In the genomic region with DNA sequence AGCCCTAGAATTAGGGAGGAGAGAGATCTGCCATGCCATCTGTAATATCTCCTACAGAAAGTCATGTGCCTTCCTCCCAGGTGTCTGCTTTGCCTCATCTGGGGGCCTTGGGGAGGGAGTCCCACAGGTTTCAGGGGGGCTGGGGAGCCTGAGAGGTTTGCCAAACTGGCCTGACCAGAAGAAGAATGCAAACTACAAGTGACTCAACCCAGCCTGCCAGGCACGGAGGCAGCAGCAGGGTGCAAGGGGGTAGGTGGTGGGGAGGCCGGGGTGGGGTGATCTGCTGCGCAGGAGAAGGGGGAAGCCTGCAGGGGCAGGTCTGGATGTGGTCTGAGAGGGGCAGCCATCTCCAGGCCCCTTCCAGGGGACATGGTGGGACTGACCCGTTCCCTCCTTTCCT, we compare ENCODE assay signal across 16 cellular contexts. TPM values are rescaled to one million over a fixed set of nuclear protein-coding genes. Genes with fewer than 3 reads are reported as not detected.
DNase-seq lines count a peak whose midpoint lies in the region; ATAC-seq, FAIRE-seq and TF ChIP-seq lines count a peak whose summit lies in the region.
"Had no signal": no experiment of that assay in that cellular context is flagged by ENCODE, and none has a peak within 500 bp of the region (broad histone marks: within the 10 kb centered on the region; RNA-seq: fewer than 3 reads in every experiment).

No MANE protein-coding gene starts in this region.

- H2AFZ ChIP-seq in trophoblast cell (ENCODE audit: insufficient read depth, low read length, poor library complexity), result no peak overlapping the region

- peak overlapping the region; percentile 80 for H3K27ac Mint-ChIP-seq in activated CD4-positive, alpha-beta T cell treated with anti-CD3 and anti-CD28 coated beads for 36 hours

- H3K4me1 ChIP-seq in esophagus squamous epithelium, result peaks cover 29 to 60% (median 35%) of the 10 kb centered on the region in 3 donors
- H3K4me1 ChIP-seq in trophoblast cell (ENCODE audit: control insufficient read depth in 1 of 2, insufficient read depth in 2 of 2, low read length in 2 of 2), result peaks cover 52 to 56% of the 10 kb centered on the region in 2 experiments
- H3K4me1 ChIP-seq in colonic mucosa, result no peaks in the 10 kb centered on the region

- peak overlapping the region; percentile 84 for H4K91ac ChIP-seq in trophoblast cell (ENCODE audit: low read depth, low read length)

- CTCF ChIA-PET in activated CD4-positive, alpha-beta T cell treated with anti-CD3 and anti-CD28 coated beads for 36 hours (lab: Charles Lee), result interaction anchor here (1.1 to 1.2 kb wide), 2 partner anchors 23 to 32 kb away, joined by 4 to 5 read pairs; no protein-coding TSS in a partner anchor
- CTCF ChIA-PET in RWPE1 (lab: Yijun Ruan, JAX), result no interaction called here

- H3K23ac ChIP-seq in trophoblast cell (ENCODE audit: low read length), result no peak overlapping the region

- no peak overlapping the region for H4K12ac ChIP-seq in trophoblast cell (ENCODE audit: low read depth, low read length)

- POLR2A ChIA-PET in activated CD4-positive, alpha-beta T cell treated with anti-CD3 and anti-CD28 coated beads for 36 hours (lab: Charles Lee), result interaction anchor here (0.6 kb wide), 1 partner anchor 101 kb away, joined by 8 read pairs; no protein-coding TSS in a partner anchor
- POLR2A ChIA-PET in RWPE1 (lab: Yijun Ruan, JAX; ENCODE audit: low non-redundant PET), result no interaction called here

- H3K36me3 ChIP-seq in esophagus squamous epithelium (peaks cover 0 to 24% (median 0%) of the 10 kb centered on the region in 3 donors), trophoblast cell (ENCODE audit: control insufficient read depth in 1 of 2, insufficient read depth in 2 of 2, low read length in 2 of 2) (peaks cover 11 to 15% of the 10 kb centered on the region in 2 experiments), colonic mucosa (no peaks in the 10 kb centered on the region)
- H3K36me3 ChIP-seq: brain microvascular endothelial cell had no signal

- peak overlapping the region; percentile 78; the same call in 1 of the 2 replicates for H3K27ac ChIP-seq in RWPE1
- H3K27ac ChIP-seq in esophagus squamous epithelium, result peak overlapping the region in 3 of 4 donors; percentile 2 to 73 (median 43)
- H3K27ac ChIP-seq in trophoblast cell (ENCODE audit: low read depth, low read length), result peak overlapping the region; percentile 63
- no peak overlapping the region for H3K27ac ChIP-seq in colonic mucosa
- H3K27ac ChIP-seq: brain microvascular endothelial cell had no signal

- H3K4me2 ChIP-seq in trophoblast cell (ENCODE audit: low read length), result peak overlapping the region; percentile 46

- H2BK12ac ChIP-seq in trophoblast cell (ENCODE audit: low read length), result peak overlapping the region; percentile 76

- no peaks in the 10 kb centered on the region for H3K9me3 Mint-ChIP-seq in activated CD4-positive, alpha-beta T cell treated with anti-CD3 and anti-CD28 coated beads for 36 hours (ENCODE audit: low read depth)

- H3K79me1 ChIP-seq in trophoblast cell (ENCODE audit: low read length), result peaks cover 35% of the 10 kb centered on the region

- DNase-seq in activated CD4-positive, alpha-beta T cell treated with anti-CD3 and anti-CD28 coated beads for 36 hours, result no peak
- no peak for DNase-seq in activated CD4-positive, alpha-beta T cell treated with anti-CD3 and anti-CD28 coated beads for 48 hours
- DNase-seq in RWPE1 (ENCODE audit: low spot score), result no peak
- no peak for DNase-seq in esophagus squamous epithelium (lab: John Stamatoyannopoulos, UW)
- peak in 1 of 2 donors; percentile 40 for DNase-seq in trophoblast cell
- DNase-seq in GM12892 (ENCODE audit: insufficient read length), result no peak
- no peak for DNase-seq in colonic mucosa
- DNase-seq: 8988T, brain microvascular endothelial cell, DMS 273 treated with DMSO at 0.1 percent for 48 hours, erythroblast, NCI-H226, tibial artery had no signal

- peak overlapping the region; percentile 45 for H2BK5ac ChIP-seq in trophoblast cell (ENCODE audit: low read depth, low read length, poor library complexity)

- H3K18ac ChIP-seq in trophoblast cell (ENCODE audit: low read length), result peak overlapping the region; percentile 11

- peaks cover 6% of the 10 kb centered on the region for H3K79me2 ChIP-seq in trophoblast cell (ENCODE audit: control insufficient read depth, insufficient read depth, low read length, poor library complexity)

- no peak overlapping the region for H3K4me3 Mint-ChIP-seq in activated CD4-positive, alpha-beta T cell treated with anti-CD3 and anti-CD28 coated beads for 36 hours

- H3K4ac ChIP-seq in trophoblast cell (ENCODE audit: low read depth, low read length), result peak overlapping the region; percentile 10

- H3K9me3 ChIP-seq in esophagus squamous epithelium, result no peaks in the 10 kb centered on the region
- H3K9me3 ChIP-seq in trophoblast cell (ENCODE audit: insufficient read depth, low read depth, low read length), result no peaks in the 10 kb centered on the region
- no peaks in the 10 kb centered on the region for H3K9me3 ChIP-seq in colonic mucosa
- H3K9me3 ChIP-seq: mucosa of descending colon, tibial artery had no signal

- H3K36me3 Mint-ChIP-seq in activated CD4-positive, alpha-beta T cell treated with anti-CD3 and anti-CD28 coated beads for 36 hours (ENCODE audit: low read depth), result no peaks in the 10 kb centered on the region

- H3K4me3 ChIP-seq in esophagus squamous epithelium (no peak overlapping the region), trophoblast cell (ENCODE audit: low read depth, low read length) (no peak overlapping the region), colonic mucosa (no peak overlapping the region)
- H3K4me3 ChIP-seq: mucosa of descending colon, tibial artery had no signal

- H3K14ac ChIP-seq in trophoblast cell (ENCODE audit: low read length), result no peak overlapping the region

- TF ChIP-seq CTCF in RWPE1 (conservative IDR thresholded peaks at IDR 0.05; ENCODE audit: low read depth) (no peak), esophagus squamous epithelium (IDR thresholded peaks at IDR 0.05) (no peak), colonic mucosa (IDR thresholded peaks at IDR 0.05) (no peak)

- H3K4me1 Mint-ChIP-seq in activated CD4-positive, alpha-beta T cell treated with anti-CD3 and anti-CD28 coated beads for 36 hours, result peaks cover 53% of the 10 kb centered on the region

- H2AK5ac ChIP-seq in trophoblast cell (ENCODE audit: low read length), result no peak overlapping the region

- FAIRE-seq in GM12892 (lab: Jason Lieb, UNC), result no peak

- no peak for ATAC-seq in activated CD4-positive, alpha-beta T cell treated with anti-CD3 and anti-CD28 coated beads for 36 hours
- no peak for ATAC-seq in GM21447 (IDR thresholded peaks at IDR 0.05; ENCODE audit: unreplicated experiment)
- ATAC-seq: sciatic nerve had no signal

- H3K27me3 Mint-ChIP-seq in activated CD4-positive, alpha-beta T cell treated with anti-CD3 and anti-CD28 coated beads for 36 hours, result no peaks in the 10 kb centered on the region

- peak overlapping the region; percentile 85 for H2BK120ac ChIP-seq in trophoblast cell (ENCODE audit: insufficient read depth, low read length, poor library complexity)

- peak overlapping the region; percentile 33 for H4K8ac ChIP-seq in trophoblast cell (ENCODE audit: low read depth, low read length)

- H3K9ac ChIP-seq in trophoblast cell (ENCODE audit: low read length) (no peak overlapping the region), colonic mucosa (ENCODE audit: low read depth in 2 of 2, low read length in 2 of 2) (no peak overlapping the region)

- 46 to 47% methylated on average over 3 to 4 of the region's 4 CpGs for WGBS in esophagus squamous epithelium, 2 donors
- WGBS in trophoblast cell (ENCODE audit: extremely low coverage, insufficient coverage, insufficient read length), result no CpG with 5 or more reads among the region's 4 CpGs

- intact Hi-C loops in activated CD4-positive, alpha-beta T cell treated with anti-CD3 and anti-CD28 coated beads for 36 hours (cut with DNase I, micrococcal nuclease), result loop anchor here in 1 of 2 experiments (5.0 kb wide), 1 partner anchor 1043 kb away; no protein-coding TSS in a partner anchor
- intact Hi-C loops in esophagus squamous epithelium (cut with DNase I) (no loop called here), colonic mucosa (cut with DNase I) (no loop called here)

- TF ChIP-seq POLR2A in esophagus squamous epithelium (IDR thresholded peaks at IDR 0.05), result no peak
- TF ChIP-seq POLR2A in GM12892 (IDR thresholded peaks at IDR 0.05; ENCODE audit: low read depth, low read length), result no peak

- H3K27me3 ChIP-seq in esophagus squamous epithelium, result no peaks in the 10 kb centered on the region
- H3K27me3 ChIP-seq in trophoblast cell (ENCODE audit: insufficient read depth, low read length), result no peaks in the 10 kb centered on the region
- H3K27me3 ChIP-seq in colonic mucosa, result no peaks in the 10 kb centered on the region
- H3K27me3 ChIP-seq: brain microvascular endothelial cell, tibial artery had no signal

RNA-seq across cellular contexts. Expression of gene TRIM8, which starts 9.6 kb away (rescaled TPM):
- 10 to 100 TPM; 37.8 to 39.1 TPM for total RNA-seq in activated CD4-positive, alpha-beta T cell treated with anti-CD3 and anti-CD28 coated beads for 36 hours
- total RNA-seq in esophagus squamous epithelium, result 10 to 100 TPM; 27.6 to 75.9 (median 48.8) TPM
- 36.7 and 37.2 TPM in 2 replicates for polyA plus RNA-seq in trophoblast cell (2013)
- 25.0 TPM for polyA plus RNA-seq in GM12892 (2012; ENCODE audit: missing spikeins)
- total RNA-seq in colonic mucosa, result 10 to 100 TPM; 64.9 to 79.6 TPM
